1 cellular context compared by ENCODE assay signal in genomic region chr6:52517502-52518278, GRCh38.
TF ChIP-seq lines count a peak whose summit lies in the region.

No MANE protein-coding gene starts in this region.

TF ChIP-seq in HepG2, 621 proteins besides CTCF, POLR2A, EP300 and RAD21 (continued from another document):
- TF ChIP-seq STAT6 (CRISPR knock-in tag; IDR thresholded peaks at IDR 0.05; ENCODE audit: borderline replicate concordance), result 0 out of 2 replicates have a peak, but pooled peaks have one; percentile 50
- TF ChIP-seq HIVEP1 (CRISPR knock-in tag; IDR thresholded peaks at IDR 0.05), result peak; percentile 74; the same call in 1 of the 2 replicates
- TF ChIP-seq ZNF562 (CRISPR knock-in tag; IDR thresholded peaks at IDR 0.05; ENCODE audit: borderline replicate concordance), result no peak
- no peak for TF ChIP-seq THYN1 (CRISPR knock-in tag; IDR thresholded peaks at IDR 0.05; ENCODE audit: borderline replicate concordance, low read depth)
- no peak; the same call in 1 of the 2 replicates for TF ChIP-seq HOXD1 (CRISPR knock-in tag; IDR thresholded peaks at IDR 0.05)
- no peak; the same call in 1 of the 2 replicates for TF ChIP-seq ZMYM3 (CRISPR knock-in tag; IDR thresholded peaks at IDR 0.05)
- TF ChIP-seq ELF4 (CRISPR knock-in tag; IDR thresholded peaks at IDR 0.05; ENCODE audit: borderline replicate concordance), result no peak
- no peak for TF ChIP-seq ZSCAN31 (CRISPR knock-in tag; IDR thresholded peaks at IDR 0.05; ENCODE audit: low read depth)
- peak; percentile 58; the same call in 1 of the 2 replicates for TF ChIP-seq FOXP4 (CRISPR knock-in tag; IDR thresholded peaks at IDR 0.05)
- TF ChIP-seq KDM2A (CRISPR knock-in tag; IDR thresholded peaks at IDR 0.05; ENCODE audit: borderline replicate concordance, low read depth), result peak; percentile 59
- TF ChIP-seq TEF (CRISPR knock-in tag; IDR thresholded peaks at IDR 0.05), result no peak
- no peak for TF ChIP-seq ZNF101 (CRISPR knock-in tag; IDR thresholded peaks at IDR 0.05; ENCODE audit: borderline replicate concordance, low read depth)
- TF ChIP-seq ZNF720 (CRISPR knock-in tag; IDR thresholded peaks at IDR 0.05), result no peak
- peak; percentile 87 for TF ChIP-seq HOXA3 (CRISPR knock-in tag; IDR thresholded peaks at IDR 0.05)
- no peak for TF ChIP-seq NR2F1 (CRISPR knock-in tag; IDR thresholded peaks at IDR 0.05)
- no peak for TF ChIP-seq ZNF83 (CRISPR knock-in tag; IDR thresholded peaks at IDR 0.05; ENCODE audit: borderline replicate concordance)
- TF ChIP-seq ZNF362 (CRISPR knock-in tag; IDR thresholded peaks at IDR 0.05; ENCODE audit: borderline replicate concordance), result no peak
- peak; percentile 80; the same call in 1 of the 2 replicates for TF ChIP-seq THAP9 (CRISPR knock-in tag; IDR thresholded peaks at IDR 0.05; ENCODE audit: borderline replicate concordance)
- peak; percentile 99 for TF ChIP-seq ATF3 (CRISPR knock-in tag; IDR thresholded peaks at IDR 0.05)
- no peak for TF ChIP-seq SRF (IDR thresholded peaks at IDR 0.05; ENCODE audit: low read depth, low read length)
- no peak for TF ChIP-seq PAWR (CRISPR knock-in tag; IDR thresholded peaks at IDR 0.05; ENCODE audit: borderline replicate concordance)
- no peak for TF ChIP-seq ZNF772 (CRISPR knock-in tag; IDR thresholded peaks at IDR 0.05)
- peak; percentile 75 for TF ChIP-seq KAT8 (CRISPR knock-in tag; IDR thresholded peaks at IDR 0.05)
- no peak; the same call in 1 of the 2 replicates for TF ChIP-seq KLF11 (CRISPR knock-in tag; IDR thresholded peaks at IDR 0.05)
- no peak for TF ChIP-seq CENPT (CRISPR knock-in tag; IDR thresholded peaks at IDR 0.05; ENCODE audit: low read depth)
- TF ChIP-seq FOXM1 (CRISPR knock-in tag; IDR thresholded peaks at IDR 0.05), result no peak
- TF ChIP-seq POLR2G (IDR thresholded peaks at IDR 0.05; ENCODE audit: low read depth, low read length), result peak; percentile 82
- 0 out of 2 replicates have a peak, but pooled peaks have one; percentile 47 for TF ChIP-seq ERF (CRISPR knock-in tag; IDR thresholded peaks at IDR 0.05)
- no peak for TF ChIP-seq RELA (CRISPR knock-in tag; IDR thresholded peaks at IDR 0.05)
- peak; percentile 94 for TF ChIP-seq ARID2 (CRISPR knock-in tag; IDR thresholded peaks at IDR 0.05; ENCODE audit: borderline replicate concordance)
- TF ChIP-seq POGK (CRISPR knock-in tag; conservative IDR thresholded peaks at IDR 0.05), result 0 out of 2 replicates have a peak, but pooled peaks have one; percentile 51
- TF ChIP-seq SALL1 (CRISPR knock-in tag; IDR thresholded peaks at IDR 0.05), result peak; percentile 73; the same call in 1 of the 2 replicates
- TF ChIP-seq KLF9 (CRISPR knock-in tag; IDR thresholded peaks at IDR 0.05; ENCODE audit: low read depth), result 0 out of 2 replicates have a peak, but pooled peaks have one; percentile 40
- TF ChIP-seq ZNF383 (CRISPR knock-in tag; IDR thresholded peaks at IDR 0.05; ENCODE audit: borderline replicate concordance), result no peak
